ENCODE assay signal across 8 cellular contexts in the genomic region with DNA sequence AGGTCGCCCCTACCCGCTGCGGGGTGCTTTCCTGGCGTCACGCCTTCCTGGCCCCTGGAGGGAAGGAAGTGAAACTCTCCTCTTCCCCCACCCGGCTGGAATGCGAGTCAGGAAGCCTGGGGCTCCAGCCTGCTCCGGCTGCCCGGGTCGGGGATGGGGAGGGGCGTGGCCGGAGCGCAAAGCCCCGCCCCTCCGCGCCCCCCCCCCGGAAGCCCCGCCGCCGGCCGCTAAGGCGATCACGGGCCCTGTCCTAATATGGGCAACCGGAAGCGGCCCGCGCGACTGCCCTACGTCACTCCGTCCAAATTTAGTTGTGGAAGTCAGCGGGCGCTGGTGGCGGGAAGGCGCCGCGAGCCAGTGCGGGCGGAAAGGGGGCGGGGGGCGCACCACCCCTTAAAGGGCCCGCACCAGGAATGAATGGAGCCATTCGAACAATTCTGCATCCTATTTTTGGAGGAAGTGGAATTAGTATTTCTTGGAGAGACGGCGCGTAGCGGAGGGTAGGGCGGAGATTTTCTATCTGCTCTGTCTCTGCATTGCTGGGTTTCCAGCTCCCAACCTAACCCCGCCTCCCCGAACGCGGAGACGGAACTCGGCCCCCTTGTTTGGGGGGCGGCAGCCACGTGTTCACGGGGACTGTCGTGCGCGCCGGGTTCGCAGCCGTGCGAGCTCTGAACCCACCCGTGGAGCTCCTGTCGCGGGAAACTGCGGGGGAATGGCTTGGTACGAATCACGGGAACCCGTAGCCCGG. TPM values are rescaled to one million over a fixed set of nuclear protein-coding genes. Genes with fewer than 3 reads are reported as not detected.
DNase-seq lines count a peak whose midpoint lies in the region; ATAC-seq and TF ChIP-seq lines count a peak whose summit lies in the region.

No MANE protein-coding gene starts in this region.

- H4K20me1 ChIP-seq in KMS-11 (ENCODE audit: insufficient read depth) = no peaks in the 10 kb centered on the region

- H3K27ac ChIP-seq in KMS-11 (peak overlapping the region; percentile 96), mucosa of rectum (ENCODE audit: low read depth in 2 of 2, low read length in 2 of 2) (peak overlapping the region; percentile 94 to 98)

- peaks cover 23% of the 10 kb centered on the region for H3K4me1 ChIP-seq in KMS-11 (ENCODE audit: low read depth, poor library complexity, severe bottlenecking)
- H3K4me1 ChIP-seq in mucosa of rectum (ENCODE audit: control insufficient read depth in 2 of 2, insufficient read depth in 2 of 2, low read length in 2 of 2) = peaks cover 25 to 26% of the 10 kb centered on the region in 2 donors

- H3K9me3 Mint-ChIP-seq in activated T-cell treated with anti-CD3 and anti-CD28 coated beads, Interleukin-2, amount 50 U/mL, for 24 hours = no peaks in the 10 kb centered on the region

- peak overlapping the region; percentile 99 for H2AFZ ChIP-seq in KMS-11 (ENCODE audit: low read depth)

- ATAC-seq in GM21529 (IDR thresholded peaks at IDR 0.05; ENCODE audit: unreplicated experiment) = peak; percentile 32

- DNase-seq in Caki2 (ENCODE audit: low read depth) (peak; percentile 98), epithelial cell of proximal tubule (ENCODE audit: low read depth) (no peak)
- DNase-seq in activated T-cell treated with anti-CD3 and anti-CD28 coated beads, Interleukin-2, amount 50 U/mL, for 24 hours = peak; percentile 96
- DNase-seq in stimulated activated CD8-positive, alpha-beta memory T cell treated with anti-CD3 and anti-CD28 coated beads, Interleukin-4, amount 100 ng/mL, for 24 hours (ENCODE audit: low read depth) = peak; percentile 93

- H3K4me1 Mint-ChIP-seq in activated T-cell treated with anti-CD3 and anti-CD28 coated beads, Interleukin-2, amount 50 U/mL, for 24 hours (ENCODE audit: low read depth) = peaks cover 34% of the 10 kb centered on the region

- peak overlapping the region; percentile 100 for H3K4me2 ChIP-seq in KMS-11

- peaks cover 13% of the 10 kb centered on the region; the same call in 1 of the 2 replicates for H3K79me2 ChIP-seq in KMS-11 (ENCODE audit: insufficient read depth, low read depth)

- in situ Hi-C loops in Caki2 (cut with HindIII; ENCODE audit: low pct_unique_long_range_greater_than_20kb, low sequenced_read_pairs) = no loop called here

- peaks cover 58% of the 10 kb centered on the region for H3K36me3 Mint-ChIP-seq in activated T-cell treated with anti-CD3 and anti-CD28 coated beads, Interleukin-2, amount 50 U/mL, for 24 hours (ENCODE audit: low read depth)

- H3K27me3 Mint-ChIP-seq in activated T-cell treated with anti-CD3 and anti-CD28 coated beads, Interleukin-2, amount 50 U/mL, for 24 hours = no peaks in the 10 kb centered on the region

- peak overlapping the region; percentile 99 for H3K4me3 Mint-ChIP-seq in activated T-cell treated with anti-CD3 and anti-CD28 coated beads, Interleukin-2, amount 50 U/mL, for 24 hours

- H3K36me3 ChIP-seq in KMS-11 (ENCODE audit: insufficient read depth) (no peaks in the 10 kb centered on the region), mucosa of rectum (ENCODE audit: control insufficient read depth in 2 of 2, insufficient read depth in 2 of 2, low read length in 2 of 2) (no peaks in the 10 kb centered on the region)

- peak overlapping the region; percentile 99 for H3K27ac Mint-ChIP-seq in activated T-cell treated with anti-CD3 and anti-CD28 coated beads, Interleukin-2, amount 50 U/mL, for 24 hours

- H3K9ac ChIP-seq in KMS-11 = peak overlapping the region; percentile 98
- peak overlapping the region; percentile 98 to 100 for H3K9ac ChIP-seq in mucosa of rectum (ENCODE audit: low read depth in 1 of 2, low read length in 2 of 2)

- H3K27me3 ChIP-seq in KMS-11 (ENCODE audit: insufficient read depth, low read depth) (no peaks in the 10 kb centered on the region; the same call in 1 of the 2 replicates), mucosa of rectum (ENCODE audit: control insufficient read depth in 2 of 2, insufficient read depth in 2 of 2, low read length in 2 of 2) (no peaks in the 10 kb centered on the region)

- H3K9me3 ChIP-seq in mucosa of rectum (ENCODE audit: control insufficient read depth in 2 of 2, low read length in 2 of 2) = no peaks in the 10 kb centered on the region

- TF ChIP-seq CTCF in KMS-11 (conservative IDR thresholded peaks at IDR 0.05; ENCODE audit: low read depth, low read length) (no peak), epithelial cell of proximal tubule (conservative IDR thresholded peaks at IDR 0.05; ENCODE audit: low read depth, low read length) (no peak)

- H3K4me3 ChIP-seq in KMS-11 (IDR thresholded peaks at IDR 0.05; ENCODE audit: insufficient read depth, low read depth, low read length) = peak overlapping the region; percentile 30
- H3K4me3 ChIP-seq in epithelial cell of proximal tubule (ENCODE audit: low read depth, low read length) = peak overlapping the region; percentile 92
- H3K4me3 ChIP-seq in mucosa of rectum (ENCODE audit: low read length in 2 of 2) = peak overlapping the region; percentile 81 to 97

TF ChIP-seq in PFSK-1, 5 proteins besides CTCF, POLR2A, EP300 and RAD21:
- TF ChIP-seq TAF1 (IDR thresholded peaks at IDR 0.05; ENCODE audit: borderline replicate concordance, insufficient read depth, low read length) (peak; percentile 65; the same call in 1 of the 2 replicates), POLR2AphosphoS5 (IDR thresholded peaks at IDR 0.05; ENCODE audit: low read depth, low read length) (peak; percentile 73), FOXP2 (optimal IDR thresholded peaks at IDR 0.05; ENCODE audit: borderline replicate concordance, extremely low read depth, extremely low read length, insufficient read depth) (peak; percentile 43), SIN3A (IDR thresholded peaks at IDR 0.05; ENCODE audit: borderline replicate concordance, insufficient read depth, low read length) (peak; percentile 60; the same call in 1 of the 2 replicates)
- TF ChIP-seq, protein P1, sequence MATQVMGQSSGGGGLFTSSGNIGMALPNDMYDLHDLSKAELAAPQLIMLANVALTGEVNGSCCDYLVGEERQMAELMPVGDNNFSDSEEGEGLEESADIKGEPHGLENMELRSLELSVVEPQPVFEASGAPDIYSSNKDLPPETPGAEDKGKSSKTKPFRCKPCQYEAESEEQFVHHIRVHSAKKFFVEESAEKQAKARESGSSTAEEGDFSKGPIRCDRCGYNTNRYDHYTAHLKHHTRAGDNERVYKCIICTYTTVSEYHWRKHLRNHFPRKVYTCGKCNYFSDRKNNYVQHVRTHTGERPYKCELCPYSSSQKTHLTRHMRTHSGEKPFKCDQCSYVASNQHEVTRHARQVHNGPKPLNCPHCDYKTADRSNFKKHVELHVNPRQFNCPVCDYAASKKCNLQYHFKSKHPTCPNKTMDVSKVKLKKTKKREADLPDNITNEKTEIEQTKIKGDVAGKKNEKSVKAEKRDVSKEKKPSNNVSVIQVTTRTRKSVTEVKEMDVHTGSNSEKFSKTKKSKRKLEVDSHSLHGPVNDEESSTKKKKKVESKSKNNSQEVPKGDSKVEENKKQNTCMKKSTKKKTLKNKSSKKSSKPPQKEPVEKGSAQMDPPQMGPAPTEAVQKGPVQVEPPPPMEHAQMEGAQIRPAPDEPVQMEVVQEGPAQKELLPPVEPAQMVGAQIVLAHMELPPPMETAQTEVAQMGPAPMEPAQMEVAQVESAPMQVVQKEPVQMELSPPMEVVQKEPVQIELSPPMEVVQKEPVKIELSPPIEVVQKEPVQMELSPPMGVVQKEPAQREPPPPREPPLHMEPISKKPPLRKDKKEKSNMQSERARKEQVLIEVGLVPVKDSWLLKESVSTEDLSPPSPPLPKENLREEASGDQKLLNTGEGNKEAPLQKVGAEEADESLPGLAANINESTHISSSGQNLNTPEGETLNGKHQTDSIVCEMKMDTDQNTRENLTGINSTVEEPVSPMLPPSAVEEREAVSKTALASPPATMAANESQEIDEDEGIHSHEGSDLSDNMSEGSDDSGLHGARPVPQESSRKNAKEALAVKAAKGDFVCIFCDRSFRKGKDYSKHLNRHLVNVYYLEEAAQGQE (IDR thresholded peaks at IDR 0.05; ENCODE audit: insufficient read depth in 1 of 2, low read depth in 2 of 2, low read length in 2 of 2) = peak in 1 of 2 experiments; percentile 31; a peak in 1 of 4 replicates
TF ChIP-seq in PFSK-1: peak in this region for 5.

RNA-seq across cellular contexts. Expression of a gene that starts 1.6 kb away (rescaled TPM):
- total RNA-seq in Caki2 (2014; rRNA removed; shearing (Covaris generic); ENCODE audit: low replicate concordance) = 29.3 and 37.1 TPM in 2 replicates
- 110 TPM for polyA plus RNA-seq in PFSK-1 (2012; ENCODE audit: insufficient read length, low read depth)
- total RNA-seq in epithelial cell of proximal tubule = 105 and 145 TPM in 2 replicates

RNA-seq across cellular contexts. Expression of a gene that starts 1.6 kb away (rescaled TPM):
- 172 and 177 TPM in 2 replicates for total RNA-seq in Caki2 (2014; rRNA removed; shearing (Covaris generic); ENCODE audit: low replicate concordance)
- 141 TPM for polyA plus RNA-seq in PFSK-1 (2012; ENCODE audit: insufficient read length, low read depth)
- 89.0 and 92.7 TPM in 2 replicates for total RNA-seq in epithelial cell of proximal tubule

RNA-seq across cellular contexts. Expression of a gene that starts 33.7 kb away (rescaled TPM):
- total RNA-seq in Caki2 (2014; rRNA removed; shearing (Covaris generic); ENCODE audit: low replicate concordance) = 59.3 and 86.8 TPM in 2 replicates
- polyA plus RNA-seq in PFSK-1 (2012; ENCODE audit: insufficient read length, low read depth) = 58.8 TPM
- 72.2 and 114 TPM in 2 replicates for total RNA-seq in epithelial cell of proximal tubule

RNA-seq across cellular contexts. Expression of a gene that starts 35.2 kb away (rescaled TPM):
- total RNA-seq in Caki2 (2014; rRNA removed; shearing (Covaris generic); ENCODE audit: low replicate concordance) = 107 and 166 TPM in 2 replicates
- 129 TPM for polyA plus RNA-seq in PFSK-1 (2012; ENCODE audit: insufficient read length, low read depth)
- total RNA-seq in epithelial cell of proximal tubule = 49.9 and 56.1 TPM in 2 replicates

RNA-seq across cellular contexts. Expression of a gene that starts 49.1 kb away (rescaled TPM):
- not detected in 2 replicates for total RNA-seq in Caki2 (2014; rRNA removed; shearing (Covaris generic); ENCODE audit: low replicate concordance)
- polyA plus RNA-seq in PFSK-1 (2012; ENCODE audit: insufficient read length, low read depth) = 0.31 TPM
- total RNA-seq in epithelial cell of proximal tubule = 4.0 and 6.9 TPM in 2 replicates

Comparison
In these comparisons a context has a peak if more than half of its experiments do, and no peak if none do; other contexts are left out.
1. H3K4me3 ChIP-seq: peak in every context shown above with its lines; median percentile 92 in epithelial cell of proximal tubule; 89 in mucosa of rectum; 30 in KMS-11.